ENCODE assay signal across 8 cellular contexts in genomic region chr10:69318997-69319727, GRCh38. TPM values are rescaled to one million over a fixed set of nuclear protein-coding genes. Genes with fewer than 3 reads are reported as not detected.
DNase-seq lines count a peak whose midpoint lies in the region; ATAC-seq and TF ChIP-seq lines count a peak whose summit lies in the region.

No MANE protein-coding gene starts in this region.

- peak overlapping the region; percentile 88 for H4K8ac ChIP-seq in trophoblast cell (ENCODE audit: low read depth, low read length)

- no peaks in the 10 kb centered on the region for H3K27me3 ChIP-seq in trophoblast cell (ENCODE audit: insufficient read depth, low read length)

- H3K36me3 ChIP-seq in trophoblast cell (ENCODE audit: control insufficient read depth in 1 of 2, insufficient read depth in 2 of 2, low read length in 2 of 2): peaks cover 0 to 4% of the 10 kb centered on the region in 2 experiments

- H3K79me1 ChIP-seq in trophoblast cell (ENCODE audit: low read length): peaks cover 41% of the 10 kb centered on the region

- H3K4me3 ChIP-seq in trophoblast cell (ENCODE audit: low read depth, low read length): peak overlapping the region; percentile 86

- no peaks in the 10 kb centered on the region for H3K36me3 Mint-ChIP-seq in type B pancreatic cell

- peak overlapping the region; percentile 83 for H2BK5ac ChIP-seq in trophoblast cell (ENCODE audit: low read depth, low read length, poor library complexity)

- WGBS in trophoblast cell (ENCODE audit: extremely low coverage, insufficient coverage, insufficient read length): no CpG with 5 or more reads among the region's 56 CpGs

- H4K91ac ChIP-seq in trophoblast cell (ENCODE audit: low read depth, low read length): peak overlapping the region; percentile 94

- H3K9me3 Mint-ChIP-seq in type B pancreatic cell: no peaks in the 10 kb centered on the region

- H3K27ac Mint-ChIP-seq in type B pancreatic cell: peak overlapping the region; percentile 91

- H3K9ac ChIP-seq in trophoblast cell (ENCODE audit: low read length): peak overlapping the region; percentile 44

- H3K4me2 ChIP-seq in trophoblast cell (ENCODE audit: low read length): peak overlapping the region; percentile 94

- H3K4me3 Mint-ChIP-seq in type B pancreatic cell: peak overlapping the region; percentile 94

- peak overlapping the region; percentile 78 for H4K12ac ChIP-seq in trophoblast cell (ENCODE audit: low read depth, low read length)

- no peak overlapping the region for H3K23ac ChIP-seq in trophoblast cell (ENCODE audit: low read length)

- DNase-seq in RPMI7951 (ENCODE audit: low read depth) (peak; percentile 74), germinal center (ENCODE audit: low spot score) (peak; percentile 35), trophoblast cell (peak; percentile 65 to 68), type B pancreatic cell (ENCODE audit: extremely low spot score, unreplicated experiment) (peak; percentile 73)
- peak; percentile 81 for DNase-seq in activated naive CD4-positive, alpha-beta T cell treated with Interleukin-2 at 50 U/mL for 16 hours

- peak overlapping the region; percentile 92 for H3K27ac ChIP-seq in trophoblast cell (ENCODE audit: low read depth, low read length)

- TF ChIP-seq CTCF in type B pancreatic cell (conservative IDR thresholded peaks at IDR 0.05): no peak

- H2AK5ac ChIP-seq in trophoblast cell (ENCODE audit: low read length): peak overlapping the region; percentile 92

- peak overlapping the region; percentile 59 for H2BK12ac ChIP-seq in trophoblast cell (ENCODE audit: low read length)

- H3K14ac ChIP-seq in trophoblast cell (ENCODE audit: low read length): peak overlapping the region; percentile 96

- peak overlapping the region; percentile 82 for H2BK120ac ChIP-seq in trophoblast cell (ENCODE audit: insufficient read depth, low read length, poor library complexity)

- H3K4me1 Mint-ChIP-seq in type B pancreatic cell (ENCODE audit: unreplicated experiment): peaks cover 41% of the 10 kb centered on the region

- H3K4ac ChIP-seq in trophoblast cell (ENCODE audit: low read depth, low read length): peak overlapping the region; percentile 99

- H3K4me1 ChIP-seq in trophoblast cell (ENCODE audit: control insufficient read depth in 1 of 2, insufficient read depth in 2 of 2, low read length in 2 of 2): peaks cover 38 to 49% of the 10 kb centered on the region in 2 experiments

- peak overlapping the region; percentile 95 for H3K18ac ChIP-seq in trophoblast cell (ENCODE audit: low read length)

- peaks cover 28% of the 10 kb centered on the region for H3K79me2 ChIP-seq in trophoblast cell (ENCODE audit: control insufficient read depth, insufficient read depth, low read length, poor library complexity)

- peak; percentile 31 for ATAC-seq in GM18511 (IDR thresholded peaks at IDR 0.05; ENCODE audit: unreplicated experiment)
- peak; percentile 28 for ATAC-seq in HG02840 (IDR thresholded peaks at IDR 0.05; ENCODE audit: low FRiP score, unreplicated experiment)
- ATAC-seq in HG02678 (IDR thresholded peaks at IDR 0.05; ENCODE audit: unreplicated experiment): no peak

- H3K9me3 ChIP-seq in trophoblast cell (ENCODE audit: insufficient read depth, low read depth, low read length): no peaks in the 10 kb centered on the region

- peak overlapping the region; percentile 73 for H2AFZ ChIP-seq in trophoblast cell (ENCODE audit: insufficient read depth, low read length, poor library complexity)

- no peaks in the 10 kb centered on the region for H3K27me3 Mint-ChIP-seq in type B pancreatic cell

RNA-seq across cellular contexts. Expression of gene HK1, which starts 40.9 kb away (rescaled TPM):
- total RNA-seq in RPMI7951 (2014; rRNA removed; shearing (Covaris generic)): 68.6 and 72.7 TPM in 2 replicates
- polyA plus RNA-seq in trophoblast cell (2013): 116 and 118 TPM in 2 replicates
- 60.8 and 87.9 TPM in 2 replicates for total RNA-seq in type B pancreatic cell (ENCODE audit: low replicate concordance)
